In the genomic region with DNA sequence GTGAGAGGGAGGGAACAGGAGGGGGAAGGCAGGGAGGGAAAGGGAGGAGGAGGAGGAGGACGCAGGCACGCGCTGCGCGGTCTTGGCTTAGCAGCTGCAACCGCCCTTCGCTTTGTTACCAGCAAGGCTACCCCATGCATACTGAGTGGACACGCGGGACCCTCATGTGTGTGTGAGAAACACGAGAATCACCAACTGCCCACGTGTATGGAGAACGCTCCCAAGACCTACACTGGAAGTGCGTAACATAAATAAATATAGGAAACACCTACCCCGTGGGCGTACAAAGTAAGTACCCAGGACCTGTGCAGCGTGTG, we compare ENCODE assay signal across 20 cellular contexts. TPM values are rescaled to one million over a fixed set of nuclear protein-coding genes. Genes with fewer than 3 reads are reported as not detected.
"Had no signal": no experiment of that assay in that cellular context is flagged by ENCODE, and none has a peak within 500 bp of the region (broad histone marks: within the 10 kb centered on the region; RNA-seq: fewer than 3 reads in every experiment).

No MANE protein-coding gene starts in this region.

- H3K36me3 Mint-ChIP-seq: activated CD8-positive, alpha-beta memory T cell treated with anti-CD3 and anti-CD28 coated beads, Interleukin-2, amount 10 ng/mL, durations not matched to agents 7 days and 5 days; activated naive CD8-positive, alpha-beta T cell treated with anti-CD3 and anti-CD28 coated beads, Interleukin-2, amount 10 ng/mL, durations not matched to agents 7 days and 5 days; naive thymus-derived CD8-positive, alpha-beta T cell had no signal

- H3K9me3 Mint-ChIP-seq: activated naive CD8-positive, alpha-beta T cell treated with anti-CD3 and anti-CD28 coated beads, Interleukin-2, amount 10 ng/mL, durations not matched to agents 7 days and 5 days; activated T-helper 2 cell treated with anti-CD3 and anti-CD28 coated beads, Interferon-gamma antibody, Interleukin-2, Interleukin-4, amounts not matched to agents 10 μg/mL and 5 μg/mL and 100 μg/mL, durations not matched to agents 14 hours and 24 hours and 36 hours; effector memory CD8-positive, alpha-beta T cell; naive thymus-derived CD8-positive, alpha-beta T cell had no signal

- H3K4me3 Mint-ChIP-seq: activated CD8-positive, alpha-beta memory T cell treated with anti-CD3 and anti-CD28 coated beads, Interleukin-2, amount 10 ng/mL, durations not matched to agents 7 days and 5 days; activated naive CD8-positive, alpha-beta T cell treated with anti-CD3 and anti-CD28 coated beads, Interleukin-2, amount 10 ng/mL, durations not matched to agents 7 days and 5 days; effector memory CD8-positive, alpha-beta T cell; naive thymus-derived CD8-positive, alpha-beta T cell had no signal

- FAIRE-seq: islet of Langerhans had no signal

- H3K27ac Mint-ChIP-seq: activated CD8-positive, alpha-beta memory T cell treated with anti-CD3 and anti-CD28 coated beads, Interleukin-2, amount 10 ng/mL, durations not matched to agents 7 days and 5 days; activated naive CD8-positive, alpha-beta T cell treated with anti-CD3 and anti-CD28 coated beads, Interleukin-2, amount 10 ng/mL, durations not matched to agents 7 days and 5 days; activated T-helper 2 cell treated with anti-CD3 and anti-CD28 coated beads, Interferon-gamma antibody, Interleukin-2, Interleukin-4, amounts not matched to agents 10 μg/mL and 5 μg/mL and 100 μg/mL, durations not matched to agents 14 hours and 24 hours and 36 hours; effector memory CD8-positive, alpha-beta T cell had no signal

- DNase-seq: activated CD4-positive, alpha-beta T cell treated with anti-CD3 and anti-CD28 coated beads for 1 hour; activated CD4-positive, alpha-beta T cell treated with anti-CD3 and anti-CD28 coated beads, Interleukin-2, amount 50 U/mL, for 48 hours; activated CD8-positive, alpha-beta memory T cell treated with anti-CD3 and anti-CD28 coated beads, Interleukin-2, amount 10 ng/mL, durations not matched to agents 7 days and 5 days; activated naive CD4-positive, alpha-beta T cell treated with Interleukin-2 at 50 U/mL for 16 hours; activated T-cell treated with anti-CD3 and anti-CD28 coated beads, Interleukin-2, amount 50 U/mL, for 1 hour; amygdala; effector memory CD8-positive, alpha-beta T cell; foreskin fibroblast; left cardiac atrium; mesenchymal stem cell; occipital lobe; stimulated activated CD4-positive, alpha-beta T cell treated with anti-CD3 and anti-CD28 coated beads, Interleukin-12 subunit alpha, Interleukin-12 subunit beta, amount 100 ng/mL, for 4 hours; stimulated activated CD4-positive, alpha-beta T cell treated with anti-CD3 and anti-CD28 coated beads, Interleukin-1b, Interleukin-23, amount 100 ng/mL, for 48 hours; upper lobe of right lung had no signal

RNA-seq across cellular contexts. Expression of a gene that starts 47.2 kb away (rescaled TPM):
- total RNA-seq: cardiac muscle cell, hepatocyte had no signal
